10 cellular contexts compared by ENCODE assay signal in the genomic region with DNA sequence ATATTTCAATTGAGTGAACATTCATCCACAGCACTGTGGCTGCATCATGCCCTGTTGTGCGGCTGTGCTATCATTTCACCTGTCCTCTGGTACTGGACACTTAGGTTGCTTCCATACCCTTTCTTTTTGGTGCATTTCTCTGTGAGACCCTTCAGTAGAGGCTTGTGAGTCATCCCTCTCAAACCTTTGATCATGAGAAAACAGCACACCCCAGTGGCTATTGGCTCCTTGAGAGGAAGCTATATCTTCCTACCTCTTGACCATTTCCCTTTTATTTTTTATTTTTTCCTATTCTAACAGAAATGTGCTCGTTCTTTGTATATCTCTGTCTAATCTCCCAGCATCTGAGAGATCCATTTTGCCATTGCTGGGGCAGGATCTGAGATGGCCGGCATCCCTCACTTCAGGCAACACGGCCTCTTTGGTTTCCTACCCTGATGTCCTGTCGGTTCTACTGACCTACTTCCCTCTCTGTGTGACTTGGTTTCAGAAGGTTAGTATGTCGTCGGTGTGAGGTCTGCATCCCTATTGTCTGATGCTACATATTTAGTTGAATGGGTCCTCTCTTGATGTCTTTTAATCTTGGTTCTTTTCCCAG. TPM values are rescaled to one million over a fixed set of nuclear protein-coding genes. Genes with fewer than 3 reads are reported as not detected.
DNase-seq lines count a peak whose midpoint lies in the region; ATAC-seq, FAIRE-seq and TF ChIP-seq lines count a peak whose summit lies in the region.
"Had no signal": no experiment of that assay in that cellular context is flagged by ENCODE, and none has a peak within 500 bp of the region (broad histone marks: within the 10 kb centered on the region; RNA-seq: fewer than 3 reads in every experiment).

No MANE protein-coding gene starts in this region.

- TF ChIP-seq POLR2A in HepG2 (IDR thresholded peaks at IDR 0.05; ENCODE audit: insufficient read depth in 1 of 2, low read depth in 2 of 2, low read length in 2 of 2): no peak

- TF ChIP-seq EP300 in HepG2 (IDR thresholded peaks at IDR 0.05; ENCODE audit: low read depth in 2 of 2, low read length in 2 of 2) (no peak), HepG2 (CRISPR knock-in tag; IDR thresholded peaks at IDR 0.05; ENCODE audit: borderline replicate concordance) (no peak)

- H2AFZ ChIP-seq in HepG2 (ENCODE audit: low read length): no peak overlapping the region

- 8% methylated on average over 7 of the region's 7 CpGs for WGBS in HepG2 (ENCODE audit: low lambda C conversion rate)

- H3K27me3 ChIP-seq in WERI-Rb-1 (ENCODE audit: insufficient read depth, low read depth, severe bottlenecking) (no peaks in the 10 kb centered on the region), HepG2 (ENCODE audit: control insufficient read depth in 1 of 2, insufficient read depth in 2 of 2, low read length in 2 of 2) (peaks cover 0 to 3% of the 10 kb centered on the region in 2 experiments; a peak in 1 of 5 replicates)

- H3K4me1 ChIP-seq in HepG2 (ENCODE audit: insufficient read depth, low read length): peaks cover 17% of the 10 kb centered on the region

- BruUV-seq in HepG2 (replicated peaks; lab: Mats Ljungman, UMichigan): no TSS peak

- peak; percentile 86 for FAIRE-seq in HepG2 (lab: Jason Lieb, UNC)

- no peaks in the 10 kb centered on the region for H3K79me2 ChIP-seq in HepG2 (ENCODE audit: insufficient read depth, low read length)

- no peak overlapping the region for H3K4me3 ChIP-seq in WERI-Rb-1 (ENCODE audit: low read depth, low read length)
- H3K4me3 ChIP-seq in HepG2 (replicated peaks in 1 of 3; ENCODE audit: insufficient read depth in 1 of 3, low read depth in 2 of 3, low read length in 3 of 3): no peak overlapping the region
- H3K4me3 ChIP-seq: lung had no signal

- H3K4me2 ChIP-seq in HepG2 (ENCODE audit: low read depth, low read length): peak overlapping the region; percentile 41; the same call in 1 of the 2 replicates

- POLR2A ChIA-PET in HepG2 (lab: Yijun Ruan, JAX): interaction anchor here (1.2 kb wide), 1 partner anchor 104 kb away, joined by 3 read pairs; no protein-coding TSS in a partner anchor

- H3K27ac ChIP-seq in C4-2B (no peak overlapping the region), WERI-Rb-1 (no peak overlapping the region), HepG2 (ENCODE audit: extremely low read length, insufficient read depth, low read length) (no peak overlapping the region)

- CTCF ChIA-PET in HepG2 (lab: Yijun Ruan, JAX; ENCODE audit: low intra/inter-chr PET ratio, low total read pairs): interaction anchor here (0.8 to 1.5 kb wide), 3 partner anchors 101 to 104 kb away, joined by 3 to 7 read pairs (median 3); no protein-coding TSS in a partner anchor

- H3K9ac ChIP-seq in HepG2 (ENCODE audit: insufficient read depth, low read depth, low read length): no peak overlapping the region

- in situ Hi-C loops in HepG2 (cut with HindIII; ENCODE audit: extremely low pct_ligation_motif_present, low pct_unique_long_range_greater_than_20kb): loop anchor here (5.0 to 10.0 kb wide), 2 partner anchors 102 to 349 kb away; no protein-coding TSS in a partner anchor

- TF ChIP-seq CTCF in C4-2B (conservative IDR thresholded peaks at IDR 0.05): peak; percentile 40
- TF ChIP-seq CTCF in WERI-Rb-1 (IDR thresholded peaks at IDR 0.05; ENCODE audit: low read depth, low read length): peak; percentile 26; the same call in 1 of the 2 replicates
- TF ChIP-seq CTCF in HepG2 (CRISPR knock-in tag; IDR thresholded peaks at IDR 0.05): peak; percentile 70

- H3K9me3 ChIP-seq in WERI-Rb-1 (ENCODE audit: severe bottlenecking): no peaks in the 10 kb centered on the region
- no peaks in the 10 kb centered on the region for H3K9me3 ChIP-seq in HepG2 (ENCODE audit: low read length)

- intact Hi-C loops in HepG2 (cut with micrococcal nuclease; ENCODE audit: unreplicated experiment): loop anchor here (2.0 to 5.0 kb wide), 2 partner anchors 23 to 102 kb away; partner anchors contain the start of gene PIK3AP1

- H4K20me1 ChIP-seq in HepG2 (ENCODE audit: insufficient read depth, low read length): no peaks in the 10 kb centered on the region

- DNase-seq in HCEC 1CT (peak; percentile 20), WERI-Rb-1 (peak; percentile 37), HepG2 (ENCODE audit: low spot score) (peak; percentile 44), NCI-H2107 (lab: John Stamatoyannopoulos, UW) (no peak)
- DNase-seq in activated CD4-positive, alpha-beta T cell treated with anti-CD3 and anti-CD28 coated beads, Interleukin-2, amount 50 U/mL, for 4 hours: no peak
- no peak for DNase-seq in stimulated activated CD4-positive, alpha-beta T cell treated with anti-CD3 and anti-CD28 coated beads, Interleukin-4, amount 100 ng/mL, for 1 hour
- DNase-seq: NCI-H2029 treated with DMSO at 0.1 percent for 48 hours had no signal

- H3K36me3 ChIP-seq in WERI-Rb-1: no peaks in the 10 kb centered on the region
- no peaks in the 10 kb centered on the region for H3K36me3 ChIP-seq in HepG2 (replicated peaks in 1 of 2; ENCODE audit: control insufficient read depth in 1 of 2, insufficient read depth in 2 of 2, low read length in 2 of 2)

- ATAC-seq in HepG2: peak; percentile 74
- no peak for ATAC-seq in GM21390 (IDR thresholded peaks at IDR 0.05; ENCODE audit: unreplicated experiment)

- TF ChIP-seq RAD21 in HepG2 (CRISPR knock-in tag; IDR thresholded peaks at IDR 0.05): 0 out of 2 replicates have a peak, but pooled peaks have one; percentile 32

TF ChIP-seq in HepG2, 621 proteins besides CTCF, POLR2A, EP300 and RAD21:
- TF ChIP-seq SMC3 (IDR thresholded peaks at IDR 0.05; ENCODE audit: low read length) (peak; percentile 40; the same call in 1 of the 2 replicates), ZNF232 (CRISPR knock-in tag; IDR thresholded peaks at IDR 0.05; ENCODE audit: borderline replicate concordance) (peak; percentile 66; the same call in 1 of the 2 replicates), STAG1 (CRISPR knock-in tag; IDR thresholded peaks at IDR 0.05) (peak; percentile 87), TCF12 (IDR thresholded peaks at IDR 0.05) (no peak), TCF12 (CRISPR knock-in tag; IDR thresholded peaks at IDR 0.05) (no peak), SIX4 (CRISPR knock-in tag; IDR thresholded peaks at IDR 0.05) (no peak), FOSL2 (CRISPR knock-in tag; IDR thresholded peaks at IDR 0.05) (peak; percentile 89)
- TF ChIP-seq, protein P1, sequence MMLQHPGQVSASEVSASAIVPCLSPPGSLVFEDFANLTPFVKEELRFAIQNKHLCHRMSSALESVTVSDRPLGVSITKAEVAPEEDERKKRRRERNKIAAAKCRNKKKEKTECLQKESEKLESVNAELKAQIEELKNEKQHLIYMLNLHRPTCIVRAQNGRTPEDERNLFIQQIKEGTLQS (CRISPR knock-in tag; IDR thresholded peaks at IDR 0.05): 0 out of 2 replicates have a peak, but pooled peaks have one; percentile 33
- TF ChIP-seq, protein P2, sequence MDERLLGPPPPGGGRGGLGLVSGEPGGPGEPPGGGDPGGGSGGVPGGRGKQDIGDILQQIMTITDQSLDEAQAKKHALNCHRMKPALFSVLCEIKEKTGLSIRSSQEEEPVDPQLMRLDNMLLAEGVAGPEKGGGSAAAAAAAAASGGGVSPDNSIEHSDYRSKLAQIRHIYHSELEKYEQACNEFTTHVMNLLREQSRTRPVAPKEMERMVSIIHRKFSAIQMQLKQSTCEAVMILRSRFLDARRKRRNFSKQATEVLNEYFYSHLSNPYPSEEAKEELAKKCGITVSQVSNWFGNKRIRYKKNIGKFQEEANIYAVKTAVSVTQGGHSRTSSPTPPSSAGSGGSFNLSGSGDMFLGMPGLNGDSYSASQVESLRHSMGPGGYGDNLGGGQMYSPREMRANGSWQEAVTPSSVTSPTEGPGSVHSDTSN (CRISPR knock-in tag; IDR thresholded peaks at IDR 0.05): no peak

RNA-seq across cellular contexts. Expression of gene PIK3AP1, which starts 23.8 kb away (rescaled TPM):
- 13.8 and 18.5 TPM in 2 replicates for total RNA-seq in HepG2 (2016; rRNA removed; fragmentation: Illumina TruSeq; extraction: Trizol)
- total RNA-seq in HepG2 (2016; cell fraction: cytosol; rRNA removed; fragmentation: Illumina TruSeq; extraction: Trizol; ENCODE audit: low read depth): 2.4 and 2.7 TPM in 2 replicates
- total RNA-seq in HepG2 (2016; cell fraction: insoluble cytoplasmic fraction; rRNA removed; fragmentation: Illumina TruSeq; extraction: Trizol): 12.7 and 17.4 TPM in 2 replicates
- total RNA-seq in HepG2 (2016; cell fraction: membrane; rRNA removed; fragmentation: Illumina TruSeq; extraction: Trizol): 9.7 and 10.0 TPM in 2 replicates
- 9.3 and 9.7 TPM in 2 replicates for total RNA-seq in HepG2 (2016; cell fraction: nucleus; rRNA removed; fragmentation: Illumina TruSeq; extraction: Trizol)
- 3.6 and 4.6 TPM in 2 replicates for polyA plus RNA-seq in HepG2 (2011; rRNA removed)
- 3.8 and 6.8 TPM in 2 replicates for polyA plus RNA-seq in HepG2 (2011; cell fraction: cytosol; rRNA removed)
- polyA plus RNA-seq in HepG2 (2011; cell fraction: nucleus; rRNA removed): 1.4 and 3.6 TPM in 2 replicates
- 5.0 and 6.6 TPM in 2 replicates for polyA plus RNA-seq in HepG2 (2012)
- 1.0 and 1.1 TPM in 2 replicates for polyA plus RNA-seq in HepG2 (2016; cell fraction: cytosol; fragmentation: Illumina TruSeq; extraction: Trizol; ENCODE audit: low read depth)
- polyA plus RNA-seq in HepG2 (2016; cell fraction: insoluble cytoplasmic fraction; fragmentation: Illumina TruSeq; extraction: Trizol; ENCODE audit: low read depth): 14.5 and 14.6 TPM in 2 replicates
- polyA plus RNA-seq in HepG2 (2016; cell fraction: membrane; fragmentation: Illumina TruSeq; extraction: Trizol; ENCODE audit: low read depth): 4.6 TPM in 2 replicates
- 7.6 and 7.8 TPM in 2 replicates for polyA plus RNA-seq in HepG2 (2016; cell fraction: nucleus; fragmentation: Illumina TruSeq; extraction: Trizol; ENCODE audit: insufficient read depth, low read depth)
- polyA minus RNA-seq in HepG2 (2011; rRNA and poly(A)+ RNA removed; ENCODE audit: low replicate concordance): 0.63 and 5.2 TPM in 2 replicates
- 2.9 and 6.4 TPM in 2 replicates for polyA minus RNA-seq in HepG2 (2011; cell fraction: cytosol; rRNA and poly(A)+ RNA removed)
- polyA minus RNA-seq in HepG2 (2011; cell fraction: nucleus; rRNA and poly(A)+ RNA removed): 3.2 and 7.1 TPM in 2 replicates

Comparison
In these comparisons a context has a peak if more than half of its experiments do, and no peak if none do; other contexts are left out.
1. DNase-seq: peak in HCEC 1CT (single experiment), WERI-Rb-1 (single experiment) and HepG2 (single experiment); none in activated CD4-positive, alpha-beta T cell treated with anti-CD3 and anti-CD28 coated beads, Interleukin-2, amount 50 U/mL, for 4 hours (0 of 2), NCI-H2107 (single experiment) and stimulated activated CD4-positive, alpha-beta T cell treated with anti-CD3 and anti-CD28 coated beads, Interleukin-4, amount 100 ng/mL, for 1 hour (single experiment).
2. Peak in every context shown above with its lines, with median percentiles within 50 percentile points of each other: CTCF ChIP-seq.